8 cellular contexts compared by ENCODE assay signal in the genomic region with DNA sequence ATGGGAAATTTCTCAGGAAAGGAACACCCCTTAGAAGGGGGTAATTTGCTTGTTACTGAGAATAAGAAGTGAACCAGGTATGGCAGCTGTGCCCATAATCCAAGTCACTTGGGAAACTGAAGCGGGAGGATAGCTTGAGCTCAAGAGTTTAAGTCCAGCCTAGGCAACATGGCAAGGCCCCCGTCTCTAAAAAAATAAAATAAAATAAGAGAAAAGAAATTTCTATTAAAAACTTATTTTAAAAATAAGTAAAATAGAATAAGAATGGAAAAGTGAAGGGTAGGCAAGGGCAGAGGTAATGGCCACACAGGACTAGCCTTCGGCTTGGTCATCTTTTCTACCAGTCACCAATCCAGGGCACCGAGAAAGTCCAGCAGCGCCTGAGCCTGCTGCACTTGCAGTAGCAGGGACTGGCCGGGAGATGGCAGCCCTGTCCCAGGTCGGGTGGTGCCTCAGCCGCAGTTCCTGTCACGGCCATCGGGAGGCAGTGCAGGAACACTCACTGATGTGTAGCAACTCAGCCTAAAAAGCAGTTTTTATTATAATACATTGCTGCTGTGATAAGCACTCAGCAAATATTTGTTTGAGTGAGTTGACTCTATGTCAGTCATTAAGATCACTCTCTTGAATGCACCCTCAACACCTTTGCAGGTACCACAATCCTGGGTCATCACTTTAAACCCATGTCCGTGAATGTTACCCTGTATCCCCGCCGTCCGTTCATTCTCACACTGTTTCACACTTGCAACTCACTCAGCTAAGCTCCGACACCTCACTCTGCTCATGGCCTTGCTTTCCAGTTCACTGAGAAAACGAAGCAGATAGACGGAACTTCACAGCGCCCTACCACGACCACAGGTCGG. TPM values are rescaled to one million over a fixed set of nuclear protein-coding genes. Genes with fewer than 3 reads are reported as not detected.
DNase-seq lines count a peak whose midpoint lies in the region; TF ChIP-seq lines count a peak whose summit lies in the region.

No MANE protein-coding gene starts in this region.

- H3K27me3 ChIP-seq in cardiac muscle cell (no peaks in the 10 kb centered on the region), prostate gland (replicated peaks; ENCODE audit: insufficient read depth) (no peaks in the 10 kb centered on the region), uterus (no peaks in the 10 kb centered on the region)

- H3K27ac ChIP-seq in cardiac muscle cell: no peak overlapping the region
- no peak overlapping the region for H3K27ac ChIP-seq in prostate gland
- H3K27ac ChIP-seq in uterus: no peak overlapping the region

- H3K27me3 Mint-ChIP-seq in activated naive CD8-positive, alpha-beta T cell treated with anti-CD3 and anti-CD28 coated beads for 36 hours: no peaks in the 10 kb centered on the region

- TF ChIP-seq CTCF in GM12801 (IDR thresholded peaks at IDR 0.05; ENCODE audit: extremely low read depth, insufficient read length): peak; percentile 100
- TF ChIP-seq CTCF in cardiac muscle cell (IDR thresholded peaks at IDR 0.05; ENCODE audit: low read depth, low read length): peak; percentile 100
- peak; percentile 100 for TF ChIP-seq CTCF in prostate gland (IDR thresholded peaks at IDR 0.05)
- peak; percentile 100 for TF ChIP-seq CTCF in uterus (IDR thresholded peaks at IDR 0.05)

- WGBS in prostate gland: 55% methylated on average over 20 of the region's 20 CpGs

- H3K27ac Mint-ChIP-seq in activated naive CD8-positive, alpha-beta T cell treated with anti-CD3 and anti-CD28 coated beads for 36 hours: no peak overlapping the region

- H3K9me3 ChIP-seq in cardiac muscle cell (ENCODE audit: low read depth): no peaks in the 10 kb centered on the region
- no peaks in the 10 kb centered on the region for H3K9me3 ChIP-seq in prostate gland
- H3K9me3 ChIP-seq in uterus: no peaks in the 10 kb centered on the region

- H3K4me3 Mint-ChIP-seq in activated naive CD8-positive, alpha-beta T cell treated with anti-CD3 and anti-CD28 coated beads for 36 hours: no peak overlapping the region

- POLR2A ChIA-PET in HEK293T (lab: Yijun Ruan, JAX): no interaction called here

- H3K4me1 ChIP-seq in cardiac muscle cell (ENCODE audit: low read depth) (peaks cover 6% of the 10 kb centered on the region), prostate gland (replicated peaks) (no peaks in the 10 kb centered on the region), uterus (no peaks in the 10 kb centered on the region)

- H3K36me3 ChIP-seq in cardiac muscle cell (no peaks in the 10 kb centered on the region), prostate gland (no peaks in the 10 kb centered on the region), uterus (no peaks in the 10 kb centered on the region)

- DNase-seq in HEK293T (ENCODE audit: extremely low spot score) (peak; percentile 87), MV-4-11 (lab: John Stamatoyannopoulos, UW) (peak; percentile 68), SKM-1 treated with dmso at 0.1 percent for 144 hours (lab: John Stamatoyannopoulos, UW; ENCODE audit: unreplicated experiment) (peak; percentile 55), cardiac muscle cell (ENCODE audit: low read depth in 1 of 2, low spot score in 1 of 2) (peak; percentile 87 to 88), prostate gland (ENCODE audit: low spot score) (peak; percentile 82), uterus (peak; percentile 84 to 87)
- peak; percentile 84 for DNase-seq in activated naive CD8-positive, alpha-beta T cell treated with anti-CD3 and anti-CD28 coated beads for 36 hours

- no peaks in the 10 kb centered on the region for H3K36me3 Mint-ChIP-seq in activated naive CD8-positive, alpha-beta T cell treated with anti-CD3 and anti-CD28 coated beads for 36 hours

- CTCF ChIA-PET in HEK293T (lab: Yijun Ruan, JAX): interaction anchor here (0.6 to 2.3 kb wide), 17 partner anchors 18 to 557 kb away, joined by 3 to 13 read pairs (median 3); a partner anchor contains a TSS

- intact Hi-C loops in prostate gland (cut with DNase I): loop anchor here (1.0 kb wide), 1 partner anchor 312 kb away; no protein-coding TSS in a partner anchor
- intact Hi-C loops in uterus (cut with DNase I; ENCODE audit: low total_unique reads): loop anchor here (5.0 kb wide), 1 partner anchor 310 kb away; no protein-coding TSS in a partner anchor

- H3K4me3 ChIP-seq in cardiac muscle cell (no peak overlapping the region), prostate gland (no peak overlapping the region), uterus (no peak overlapping the region)

- TF ChIP-seq POLR2A in prostate gland (IDR thresholded peaks at IDR 0.05): no peak
- TF ChIP-seq POLR2A in uterus (IDR thresholded peaks at IDR 0.05): peak in 1 of 2 donors; percentile 44

- no peaks in the 10 kb centered on the region for H3K9me3 Mint-ChIP-seq in activated naive CD8-positive, alpha-beta T cell treated with anti-CD3 and anti-CD28 coated beads for 36 hours

- no peaks in the 10 kb centered on the region for H3K4me1 Mint-ChIP-seq in activated naive CD8-positive, alpha-beta T cell treated with anti-CD3 and anti-CD28 coated beads for 36 hours

TF ChIP-seq in HEK293T, 16 proteins besides CTCF, POLR2A, EP300 and RAD21:
- TF ChIP-seq TARDBP (IDR thresholded peaks at IDR 0.05) (no peak), L3MBTL2 (conservative IDR thresholded peaks at IDR 0.05) (no peak), NFRKB (IDR thresholded peaks at IDR 0.05) (no peak), HDGF (IDR thresholded peaks at IDR 0.05; ENCODE audit: borderline replicate concordance) (no peak), LEF1 (IDR thresholded peaks at IDR 0.05; ENCODE audit: borderline replicate concordance) (no peak), SP1 (IDR thresholded peaks at IDR 0.05) (no peak), FOXM1 (IDR thresholded peaks at IDR 0.05; ENCODE audit: borderline replicate concordance) (no peak), SUZ12 (IDR thresholded peaks at IDR 0.05) (no peak), ARNT (IDR thresholded peaks at IDR 0.05) (no peak), FOXK2 (IDR thresholded peaks at IDR 0.05) (no peak), ZNF384 (IDR thresholded peaks at IDR 0.05) (no peak)
- TF ChIP-seq, protein P1, sequence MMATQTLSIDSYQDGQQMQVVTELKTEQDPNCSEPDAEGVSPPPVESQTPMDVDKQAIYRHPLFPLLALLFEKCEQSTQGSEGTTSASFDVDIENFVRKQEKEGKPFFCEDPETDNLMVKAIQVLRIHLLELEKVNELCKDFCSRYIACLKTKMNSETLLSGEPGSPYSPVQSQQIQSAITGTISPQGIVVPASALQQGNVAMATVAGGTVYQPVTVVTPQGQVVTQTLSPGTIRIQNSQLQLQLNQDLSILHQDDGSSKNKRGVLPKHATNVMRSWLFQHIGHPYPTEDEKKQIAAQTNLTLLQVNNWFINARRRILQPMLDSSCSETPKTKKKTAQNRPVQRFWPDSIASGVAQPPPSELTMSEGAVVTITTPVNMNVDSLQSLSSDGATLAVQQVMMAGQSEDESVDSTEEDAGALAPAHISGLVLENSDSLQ (IDR thresholded peaks at IDR 0.05): no peak

RNA-seq across cellular contexts. Expression of a gene that starts 23.2 kb away (rescaled TPM):
- total RNA-seq in activated naive CD8-positive, alpha-beta T cell treated with anti-CD3 and anti-CD28 coated beads for 36 hours: not detected
- 0.11 TPM in 1 of 2 replicates, not detected in the other for total RNA-seq in cardiac muscle cell
- polyA plus RNA-seq in cardiac muscle cell: not detected in 2 replicates
- total RNA-seq in prostate gland: under 1 TPM; 0.09 to 0.34 TPM
- total RNA-seq in uterus: not detected
